In the genomic region with DNA sequence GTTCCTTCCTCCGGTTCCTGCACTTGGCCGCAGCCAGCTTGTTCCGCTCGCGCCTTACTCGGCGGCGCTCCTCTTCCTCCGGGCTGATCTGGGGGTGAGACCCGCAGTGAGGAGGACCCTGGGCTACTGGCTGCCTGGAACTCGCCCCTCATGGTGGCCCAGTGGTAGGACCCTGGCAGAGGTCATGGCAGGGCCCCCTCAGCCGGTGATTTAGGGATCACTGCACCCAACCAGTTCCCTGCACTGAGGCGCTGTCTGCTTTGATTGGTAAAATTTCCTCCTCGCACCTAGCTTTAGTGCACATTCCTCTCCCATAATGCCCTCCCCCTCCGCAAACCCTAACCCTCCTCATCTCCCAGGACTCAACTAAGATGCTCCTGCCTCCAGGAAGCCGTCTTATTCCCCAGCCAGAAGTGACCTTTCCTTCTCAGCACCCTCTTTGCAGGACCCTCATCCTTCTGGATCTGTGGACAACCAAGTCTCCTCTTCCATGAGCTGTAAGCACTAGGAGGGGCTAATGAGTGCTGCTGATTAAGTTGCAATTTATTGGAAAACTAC, we compare ENCODE assay signal across 9 cellular contexts. TPM values are rescaled to one million over a fixed set of nuclear protein-coding genes. Genes with fewer than 3 reads are reported as not detected.
DNase-seq lines count a peak whose midpoint lies in the region; ATAC-seq and TF ChIP-seq lines count a peak whose summit lies in the region.
"Had no signal": no experiment of that assay in that cellular context is flagged by ENCODE, and none has a peak within 500 bp of the region (broad histone marks: within the 10 kb centered on the region; RNA-seq: fewer than 3 reads in every experiment).

No MANE protein-coding gene starts in this region.

- peaks cover 54% of the 10 kb centered on the region for H3K79me2 ChIP-seq in ACC112 (ENCODE audit: control insufficient read depth, insufficient read depth, low read length, unreplicated experiment)

- peak overlapping the region; percentile 89 for H3K4me3 Mint-ChIP-seq in activated naive CD8-positive, alpha-beta T cell

- no peak overlapping the region for H2AFZ ChIP-seq in ACC112 (ENCODE audit: low read length, unreplicated experiment)

- H3K36me3 ChIP-seq in ACC112 (ENCODE audit: insufficient read depth, low read length) (peaks cover 40% of the 10 kb centered on the region), lung (ENCODE audit: control insufficient read depth in 2 of 2, insufficient read depth in 2 of 2, low read length in 2 of 2) (no peaks in the 10 kb centered on the region)
- H3K36me3 ChIP-seq: cardiac muscle cell had no signal

- H3K4me1 ChIP-seq in ACC112 (ENCODE audit: control insufficient read depth, insufficient read depth, low read length, unreplicated experiment) (peaks cover 56% of the 10 kb centered on the region), lung (ENCODE audit: control insufficient read depth in 2 of 2, insufficient read depth in 2 of 2, low read length in 2 of 2) (peaks cover 5 to 7% of the 10 kb centered on the region in 2 donors)

- H3K4me1 Mint-ChIP-seq in activated naive CD8-positive, alpha-beta T cell (ENCODE audit: low read depth), result peaks cover 52% of the 10 kb centered on the region

- H3K27me3 ChIP-seq in ACC112 (ENCODE audit: insufficient read depth, low read length) (no peaks in the 10 kb centered on the region), lung (ENCODE audit: control insufficient read depth, insufficient read depth) (no peaks in the 10 kb centered on the region)

- H3K9me3 ChIP-seq in lung (ENCODE audit: control insufficient read depth in 2 of 2, insufficient read depth in 1 of 2, low read length in 1 of 2), result no peaks in the 10 kb centered on the region

- no peaks in the 10 kb centered on the region for H3K9me3 Mint-ChIP-seq in activated naive CD8-positive, alpha-beta T cell (ENCODE audit: low read depth)

- DNase-seq in HFF-Myc (ENCODE audit: extremely low read depth, low read depth) (no peak), lung (ENCODE audit: low spot score) (no peak), A172 (ENCODE audit: low spot score) (no peak)

- H3K36me3 Mint-ChIP-seq in activated naive CD8-positive, alpha-beta T cell, result peaks cover 6% of the 10 kb centered on the region

- H3K4me3 ChIP-seq in ACC112 (ENCODE audit: low read depth, low read length), result peak overlapping the region; percentile 30; the same call in 1 of the 2 replicates
- H3K4me3 ChIP-seq in HFF-Myc (replicated peaks; ENCODE audit: low read depth, low read length), result peak overlapping the region; percentile 21
- no peak overlapping the region for H3K4me3 ChIP-seq in lung
- H3K4me3 ChIP-seq: cardiac muscle cell had no signal

- peak overlapping the region; percentile 82 for H3K27ac Mint-ChIP-seq in activated naive CD8-positive, alpha-beta T cell

- no peak for ATAC-seq in lung (ENCODE audit: insufficient read depth, low FRiP score)
- no peak for ATAC-seq in GM18867 (IDR thresholded peaks at IDR 0.05; ENCODE audit: unreplicated experiment)
- ATAC-seq in HG02884 (IDR thresholded peaks at IDR 0.05; ENCODE audit: unreplicated experiment), result no peak
- no peak for ATAC-seq in HG03565 (IDR thresholded peaks at IDR 0.05; ENCODE audit: unreplicated experiment)

- 21 to 41% methylated on average over 16 of the region's 16 CpGs for WGBS in lung, 2 donors

- H3K27ac ChIP-seq in ACC112 (ENCODE audit: low read depth, low read length) (peak overlapping the region; percentile 95), lung (ENCODE audit: low read depth in 1 of 2, low read length in 1 of 2) (peak overlapping the region; percentile 62 to 94)
- H3K27ac ChIP-seq: cardiac muscle cell had no signal

- no peaks in the 10 kb centered on the region for H3K27me3 Mint-ChIP-seq in activated naive CD8-positive, alpha-beta T cell

- TF ChIP-seq CTCF in HFF-Myc (IDR thresholded peaks at IDR 0.05; ENCODE audit: low read depth, low read length, missing control alignments) (no peak), lung (IDR thresholded peaks at IDR 0.05; ENCODE audit: control extremely low read depth, extremely low read depth) (no peak)

RNA-seq across cellular contexts. Expression of a gene that starts 3.6 kb away (rescaled TPM):
- 10 to 100 TPM; 20.7 to 55.4 TPM for total RNA-seq in lung
- 10 to 100 TPM; 52.5 to 63.4 TPM for polyA plus RNA-seq in lung
- total RNA-seq in A172 (2014; rRNA removed; shearing (Covaris generic)), result 27.3 and 28.0 TPM in 2 replicates

RNA-seq across cellular contexts. Expression of a gene that starts 5.8 kb away (rescaled TPM):
- 10 to 100 TPM; 49.8 to 74.6 TPM for total RNA-seq in lung
- polyA plus RNA-seq in lung, result 10 to 100 TPM; 47.1 to 77.2 TPM
- total RNA-seq in A172 (2014; rRNA removed; shearing (Covaris generic)), result 131 and 171 TPM in 2 replicates

RNA-seq across cellular contexts. Expression of a gene that starts 6.1 kb away (rescaled TPM):
- total RNA-seq in lung, result 10 to 100 TPM in 1 of 2 donors, under 1 TPM in 1; 0.43 to 11.4 TPM
- polyA plus RNA-seq in lung, result 10 to 100 TPM; 19.2 to 19.9 TPM
- total RNA-seq in A172 (2014; rRNA removed; shearing (Covaris generic)), result 71.3 and 109 TPM in 2 replicates

RNA-seq across cellular contexts. Expression of a gene that starts 14.5 kb away (rescaled TPM):
- 1 to 10 TPM; 3.1 to 4.6 TPM for total RNA-seq in lung
- 1 to 10 TPM; 2.9 to 8.7 TPM for polyA plus RNA-seq in lung
- total RNA-seq in A172 (2014; rRNA removed; shearing (Covaris generic)), result 0.79 and 1.8 TPM in 2 replicates
- total RNA-seq: cardiac muscle cell had no signal

RNA-seq across cellular contexts. Expression of a gene that starts 21.5 kb away (rescaled TPM):
- 10 to 100 TPM; 62.8 to 67.0 TPM for total RNA-seq in lung
- polyA plus RNA-seq in lung, result 10 to 100 TPM; 34.2 to 44.8 TPM
- total RNA-seq in A172 (2014; rRNA removed; shearing (Covaris generic)), result 48.5 and 56.8 TPM in 2 replicates
